In genomic region chr12:121689430-121689829, GRCh38 we compare ENCODE assay signal across 30 cellular contexts. TPM values are rescaled to one million over a fixed set of nuclear protein-coding genes. Genes with fewer than 3 reads are reported as not detected.
"Had no signal": no experiment of that assay in that cellular context is flagged by ENCODE, and none has a peak within 500 bp of the region (broad histone marks: within the 10 kb centered on the region; RNA-seq: fewer than 3 reads in every experiment).

No MANE protein-coding gene starts in this region.

- H3K9me3 Mint-ChIP-seq: activated CD4-positive, alpha-beta T cell treated with anti-CD3 and anti-CD28 coated beads, Interleukin-2, amount 10 ng/mL, durations not matched to agents 24 days and 14 days; activated CD8-positive, alpha-beta T cell treated with anti-CD3 and anti-CD28 coated beads for 36 hours; activated naive CD4-positive, alpha-beta T cell treated with anti-CD3 and anti-CD28 coated beads for 36 hours; activated naive CD4-positive, alpha-beta T cell treated with anti-CD3 and anti-CD28 coated beads, Interleukin-2, amount 50 U/mL, for 24 hours; activated naive CD8-positive, alpha-beta T cell treated with anti-CD3 and anti-CD28 coated beads, Interleukin-2, amount 50 U/mL, for 24 hours; activated T-cell treated with anti-CD3 and anti-CD28 coated beads, Interleukin-2, amount 50 U/mL, for 4 hours; activated T-helper 2 cell treated with anti-CD3 and anti-CD28 coated beads, Interferon-gamma antibody, Interleukin-2, Interleukin-4, amounts not matched to agents 10 μg/mL and 5 μg/mL and 100 μg/mL, durations not matched to agents 14 hours and 24 hours and 36 hours had no signal

- H3K4me3 ChIP-seq: adrenal gland, body of pancreas, breast epithelium, cardiac muscle cell, colonic mucosa had no signal

- H3K4me1 ChIP-seq: breast epithelium, colonic mucosa had no signal

- H3K36me3 Mint-ChIP-seq: activated naive CD4-positive, alpha-beta T cell treated with anti-CD3 and anti-CD28 coated beads, Interleukin-2, amount 50 U/mL, for 24 hours; activated naive CD8-positive, alpha-beta T cell treated with anti-CD3 and anti-CD28 coated beads for 36 hours had no signal

- H3K9me3 ChIP-seq: adrenal gland, body of pancreas, breast epithelium, colonic mucosa had no signal

- H3K4me3 Mint-ChIP-seq: activated CD4-positive, alpha-beta T cell treated with anti-CD3 and anti-CD28 coated beads for 36 hours; activated CD4-positive, alpha-beta T cell treated with anti-CD3 and anti-CD28 coated beads, Interleukin-2, amount 10 ng/mL, durations not matched to agents 24 days and 14 days; activated CD8-positive, alpha-beta T cell treated with anti-CD3 and anti-CD28 coated beads for 36 hours; activated naive CD4-positive, alpha-beta T cell treated with anti-CD3 and anti-CD28 coated beads for 36 hours; activated naive CD4-positive, alpha-beta T cell treated with anti-CD3 and anti-CD28 coated beads, Interleukin-2, amount 50 U/mL, for 24 hours; activated naive CD8-positive, alpha-beta T cell treated with anti-CD3 and anti-CD28 coated beads for 36 hours; activated naive CD8-positive, alpha-beta T cell treated with anti-CD3 and anti-CD28 coated beads, Interleukin-2, amount 50 U/mL, for 24 hours; activated T-cell treated with anti-CD3 and anti-CD28 coated beads, Interleukin-2, amount 50 U/mL, for 4 hours had no signal

- ATAC-seq: activated CD4-positive, alpha-beta T cell treated with anti-CD3 and anti-CD28 coated beads for 36 hours; activated CD8-positive, alpha-beta T cell treated with anti-CD3 and anti-CD28 coated beads for 36 hours; activated naive CD8-positive, alpha-beta T cell treated with anti-CD3 and anti-CD28 coated beads, Interleukin-2, amount 50 U/mL, for 24 hours; activated T-cell treated with anti-CD3 and anti-CD28 coated beads, Interleukin-2, amount 50 U/mL, for 4 hours; body of pancreas; esophagus mucosa had no signal

- H3K27me3 Mint-ChIP-seq: activated CD4-positive, alpha-beta T cell treated with anti-CD3 and anti-CD28 coated beads for 36 hours; activated CD8-positive, alpha-beta T cell treated with anti-CD3 and anti-CD28 coated beads for 36 hours; activated naive CD4-positive, alpha-beta T cell treated with anti-CD3 and anti-CD28 coated beads, Interleukin-2, amount 50 U/mL, for 24 hours; activated naive CD8-positive, alpha-beta T cell treated with anti-CD3 and anti-CD28 coated beads for 36 hours had no signal

- FAIRE-seq: endometrium, frontal cortex had no signal

- H3K27ac Mint-ChIP-seq: activated CD4-positive, alpha-beta T cell treated with anti-CD3 and anti-CD28 coated beads for 36 hours; activated CD8-positive, alpha-beta T cell treated with anti-CD3 and anti-CD28 coated beads for 36 hours; activated naive CD4-positive, alpha-beta T cell treated with anti-CD3 and anti-CD28 coated beads for 36 hours; activated naive CD8-positive, alpha-beta T cell treated with anti-CD3 and anti-CD28 coated beads for 36 hours; activated naive CD8-positive, alpha-beta T cell treated with anti-CD3 and anti-CD28 coated beads, Interleukin-2, amount 50 U/mL, for 24 hours; activated T-helper 2 cell treated with anti-CD3 and anti-CD28 coated beads, Interferon-gamma antibody, Interleukin-2, Interleukin-4, amounts not matched to agents 10 μg/mL and 5 μg/mL and 100 μg/mL, durations not matched to agents 14 hours and 24 hours and 36 hours had no signal

- H3K27me3 ChIP-seq: adrenal gland, body of pancreas, breast epithelium, cardiac muscle cell, colonic mucosa had no signal

- H3K36me3 ChIP-seq: adrenal gland, breast epithelium, cardiac muscle cell, colonic mucosa had no signal

- DNase-seq: activated CD4-positive, alpha-beta T cell treated with anti-CD3 and anti-CD28 coated beads for 36 hours; activated CD4-positive, alpha-beta T cell treated with anti-CD3 and anti-CD28 coated beads, Interleukin-2, amount 10 ng/mL, durations not matched to agents 24 days and 14 days; activated CD4-positive, alpha-beta T cell treated with anti-CD3 and anti-CD28 coated beads, Interleukin-2, amount 50 U/mL, for 48 hours; activated CD4-positive, CD25-positive, alpha-beta regulatory T cell; activated CD4-positive, CD25-positive, alpha-beta regulatory T cell treated with anti-CD3 and anti-CD28 coated beads, Interleukin-2, amount 50 U/mL, for 72 hours; activated CD8-positive, alpha-beta memory T cell treated with anti-CD3 and anti-CD28 coated beads for 24 hours; activated CD8-positive, alpha-beta T cell treated with anti-CD3 and anti-CD28 coated beads for 36 hours; activated effector memory CD4-positive, alpha-beta T cell treated with anti-CD3 and anti-CD28 coated beads, Interleukin-2, amount 50 U/mL, for 16 hours; activated naive CD4-positive, alpha-beta T cell treated with anti-CD3 and anti-CD28 coated beads for 36 hours; activated naive CD8-positive, alpha-beta T cell treated with anti-CD3 and anti-CD28 coated beads for 36 hours; activated naive CD8-positive, alpha-beta T cell treated with anti-CD3 and anti-CD28 coated beads, Interleukin-2, amount 50 U/mL, for 24 hours; activated T-cell treated with anti-CD3 and anti-CD28 coated beads, Interleukin-2, amount 50 U/mL, for 4 hours; adrenal gland; amygdala; aorta; body of pancreas; central memory CD4-positive, alpha-beta T cell; cerebellar nuclear complex; colonic mucosa; effector CD8-positive, alpha-beta T cell; foreskin fibroblast; head of caudate nucleus; T-helper 2 cell had no signal

- H3K27ac ChIP-seq: adrenal gland, body of pancreas, breast epithelium, cardiac muscle cell, colonic mucosa had no signal

RNA-seq across cellular contexts. Expression of gene MORN3, which starts 20.0 kb away (rescaled TPM):
- total RNA-seq: body of pancreas, colonic mucosa had no signal
